12 cellular contexts compared by ENCODE assay signal in the genomic region with DNA sequence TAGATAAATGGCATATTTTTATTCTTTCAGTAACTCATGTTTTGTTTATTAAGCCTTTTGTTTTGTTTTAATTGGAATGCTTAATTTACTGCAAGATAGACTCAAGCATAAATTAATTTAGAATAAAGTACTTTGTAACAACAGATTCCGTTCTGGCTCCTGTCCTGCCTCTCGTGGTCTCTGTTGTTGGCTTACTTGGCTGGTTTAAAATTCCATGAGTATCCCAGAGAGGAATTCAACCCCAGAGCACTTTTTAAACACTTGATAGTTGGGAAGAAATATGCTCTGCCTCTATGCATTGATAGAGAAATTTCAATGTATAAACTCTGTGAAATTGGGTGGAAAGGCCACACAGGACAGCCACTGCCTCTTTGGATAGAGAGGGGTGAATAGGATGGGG.
DNase-seq lines count a peak whose midpoint lies in the region; ATAC-seq and TF ChIP-seq lines count a peak whose summit lies in the region.
"Had no signal": no experiment of that assay in that cellular context is flagged by ENCODE, and none has a peak within 500 bp of the region (broad histone marks: within the 10 kb centered on the region; RNA-seq: fewer than 3 reads in every experiment).

No MANE protein-coding gene starts in this region.

- peak; percentile 61 for ATAC-seq in SK-N-SH treated with all-trans-retinoic acid at 6 μM for 48 hours

- DNase-seq in AG08395 (ENCODE audit: low spot score), result peak; percentile 79
- peak; percentile 74 for DNase-seq in fibroblast of the aortic adventitia (ENCODE audit: low read depth)
- DNase-seq in renal cortical epithelial cell (ENCODE audit: low read depth), result peak; percentile 74
- DNase-seq in NCI-H345 treated with DMSO at 0.1 percent for 48 hours (lab: John Stamatoyannopoulos, UW; ENCODE audit: unreplicated experiment), result no peak
- no peak for DNase-seq in cortex of kidney (lab: John Stamatoyannopoulos, UW)
- no peak for DNase-seq in SK-N-DZ (ENCODE audit: low spot score)
- DNase-seq in central memory CD4-positive, alpha-beta T cell, result no peak
- DNase-seq: DMS153, dorsolateral prefrontal cortex, SHP77 treated with DMSO at 0.1 percent for 48 hours, upper lobe of left lung had no signal

- TF ChIP-seq CTCF in fibroblast of the aortic adventitia (IDR thresholded peaks at IDR 0.05; ENCODE audit: insufficient read depth, low read length), result no peak

- H3K4me3 ChIP-seq in fibroblast of the aortic adventitia (ENCODE audit: low read depth, low read length), result no peak overlapping the region
- H3K4me3 ChIP-seq: dorsolateral prefrontal cortex, upper lobe of left lung had no signal

TF ChIP-seq in SK-N-SH treated with all-trans-retinoic acid at 6 μM for 48 hours, 23 proteins besides CTCF, POLR2A, EP300 and RAD21:
- TF ChIP-seq PPARA (CRISPR knock-in tag; IDR thresholded peaks at IDR 0.05; ENCODE audit: borderline replicate concordance) (no peak), GLIS3 (CRISPR knock-in tag; IDR thresholded peaks at IDR 0.05) (no peak), RARB (CRISPR knock-in tag; IDR thresholded peaks at IDR 0.05) (no peak), ESRRG (CRISPR knock-in tag; IDR thresholded peaks at IDR 0.05) (no peak)
- TF ChIP-seq, protein P1, sequence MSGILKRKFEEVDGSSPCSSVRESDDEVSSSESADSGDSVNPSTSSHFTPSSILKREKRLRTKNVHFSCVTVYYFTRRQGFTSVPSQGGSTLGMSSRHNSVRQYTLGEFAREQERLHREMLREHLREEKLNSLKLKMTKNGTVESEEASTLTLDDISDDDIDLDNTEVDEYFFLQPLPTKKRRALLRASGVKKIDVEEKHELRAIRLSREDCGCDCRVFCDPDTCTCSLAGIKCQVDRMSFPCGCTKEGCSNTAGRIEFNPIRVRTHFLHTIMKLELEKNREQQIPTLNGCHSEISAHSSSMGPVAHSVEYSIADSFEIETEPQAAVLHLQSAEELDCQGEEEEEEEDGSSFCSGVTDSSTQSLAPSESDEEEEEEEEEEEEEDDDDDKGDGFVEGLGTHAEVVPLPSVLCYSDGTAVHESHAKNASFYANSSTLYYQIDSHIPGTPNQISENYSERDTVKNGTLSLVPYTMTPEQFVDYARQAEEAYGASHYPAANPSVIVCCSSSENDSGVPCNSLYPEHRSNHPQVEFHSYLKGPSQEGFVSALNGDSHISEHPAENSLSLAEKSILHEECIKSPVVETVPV (CRISPR knock-in tag; IDR thresholded peaks at IDR 0.05), result no peak

Comparison
In these comparisons a context has a peak if more than half of its experiments do, and no peak if none do; other contexts are left out.
1. DNase-seq: peak in AG08395 (single experiment), fibroblast of the aortic adventitia (single experiment) and renal cortical epithelial cell (single experiment); none in NCI-H345 treated with DMSO at 0.1 percent for 48 hours (single experiment), cortex of kidney (single experiment), SK-N-DZ (single experiment) and central memory CD4-positive, alpha-beta T cell (single experiment).